10 cellular contexts compared by ENCODE assay signal in the genomic region with DNA sequence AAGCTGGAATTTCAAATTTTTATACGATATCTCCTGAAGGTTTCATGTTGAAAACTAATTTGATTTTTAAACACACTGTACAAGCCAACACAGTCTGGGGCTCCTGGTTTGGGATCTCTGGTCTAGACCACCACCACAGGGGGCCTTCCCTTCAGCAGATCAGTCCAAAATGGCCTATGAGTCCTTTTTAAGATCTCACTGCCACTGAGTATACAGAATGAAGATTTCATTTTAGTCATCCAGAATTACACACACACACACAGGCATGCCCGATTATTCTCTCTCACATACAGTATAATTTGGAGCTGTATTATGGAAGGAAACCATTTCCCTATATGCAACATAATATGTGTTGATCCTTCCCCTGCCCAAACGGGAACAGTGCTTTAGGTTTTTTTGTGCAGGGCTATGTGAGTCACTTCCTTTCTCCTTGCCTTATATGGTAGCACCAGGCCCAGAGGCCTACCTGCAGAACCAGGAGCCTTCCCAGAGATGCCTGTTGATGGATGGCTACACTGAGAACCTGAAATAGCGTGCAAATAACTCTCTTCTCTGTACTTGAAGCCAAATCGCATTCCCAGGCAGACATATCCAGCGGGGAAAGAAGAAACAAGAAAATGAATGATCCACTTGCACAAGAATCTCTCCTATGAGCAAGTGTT. TPM values are rescaled to one million over a fixed set of nuclear protein-coding genes. Genes with fewer than 3 reads are reported as not detected.
DNase-seq lines count a peak whose midpoint lies in the region; ATAC-seq and TF ChIP-seq lines count a peak whose summit lies in the region.
"Had no signal": no experiment of that assay in that cellular context is flagged by ENCODE, and none has a peak within 500 bp of the region (broad histone marks: within the 10 kb centered on the region; RNA-seq: fewer than 3 reads in every experiment).

No MANE protein-coding gene starts in this region.

- H3K4me1 ChIP-seq in spleen (peaks cover 1 to 50% (median 24%) of the 10 kb centered on the region in 6 donors), transverse colon (peaks cover 0 to 2% (median 0%) of the 10 kb centered on the region in 4 donors)

- no peak overlapping the region for H3K4me3 ChIP-seq in choroid plexus epithelial cell (ENCODE audit: low read depth, low read length)
- no peak overlapping the region for H3K4me3 ChIP-seq in spleen
- H3K4me3 ChIP-seq in transverse colon, result no peak overlapping the region

- H3K4me1 Mint-ChIP-seq in activated CD8-positive, alpha-beta memory T cell treated with anti-CD3 and anti-CD28 coated beads, Interleukin-2, amount 10 ng/mL, durations not matched to agents 7 days and 5 days, result peaks cover 54% of the 10 kb centered on the region

- in situ Hi-C loops in transverse colon (cut with MboI; ENCODE audit: low pct_ligation_motif_present in 1 of 4, low pct_unique_long_range_greater_than_20kb in 1 of 4, low sequenced_read_pairs in 3 of 4), result no loop called here

- no peaks in the 10 kb centered on the region for H3K27me3 ChIP-seq in spleen (replicated peaks in 1 of 7)
- no peaks in the 10 kb centered on the region for H3K27me3 ChIP-seq in transverse colon

- H3K27ac ChIP-seq in spleen (peak overlapping the region; percentile 14 to 73 (median 53)), transverse colon (no peak overlapping the region)
- H3K27ac ChIP-seq: C4-2B had no signal

- no peak overlapping the region for H3K4me3 Mint-ChIP-seq in activated CD8-positive, alpha-beta memory T cell treated with anti-CD3 and anti-CD28 coated beads, Interleukin-2, amount 10 ng/mL, durations not matched to agents 7 days and 5 days

- TF ChIP-seq EP300 in transverse colon (IDR thresholded peaks at IDR 0.05; ENCODE audit: low read depth), result no peak

- DNase-seq in activated CD8-positive, alpha-beta memory T cell treated with anti-CD3 and anti-CD28 coated beads, Interleukin-2, amount 10 ng/mL, durations not matched to agents 7 days and 5 days, result no peak
- DNase-seq in activated CD8-positive, alpha-beta memory T cell treated with anti-CD3 and anti-CD28 coated beads, Interleukin-2, amount 50 U/mL, for 48 hours, result no peak
- DNase-seq in NOMO-1 treated with dmso at 0.1 percent for 144 hours (lab: John Stamatoyannopoulos, UW; ENCODE audit: unreplicated experiment) (peak; percentile 6), choroid plexus epithelial cell (ENCODE audit: low read depth) (peak; percentile 24), spleen (no peak), NCI-H524 (lab: John Stamatoyannopoulos, UW) (no peak), transverse colon (no peak), NCI-H1092 treated with DMSO at 0.1 percent for 48 hours (lab: John Stamatoyannopoulos, UW) (no peak)
- DNase-seq: mesenchymal stem cell had no signal

- no peak for TF ChIP-seq POLR2A in spleen (IDR thresholded peaks at IDR 0.05)
- no peak for TF ChIP-seq POLR2A in transverse colon (IDR thresholded peaks at IDR 0.05)

- H3K9me3 ChIP-seq in spleen, result no peaks in the 10 kb centered on the region
- H3K9me3 ChIP-seq in transverse colon, result no peaks in the 10 kb centered on the region

- H3K36me3 ChIP-seq in spleen (no peaks in the 10 kb centered on the region), transverse colon (no peaks in the 10 kb centered on the region)

- WGBS in spleen, 5 donors, result 55 to 72% (median 62%) methylated on average over 6 of the region's 6 CpGs
- 57 to 100% methylated on average over 1 to 6 of the region's 6 CpGs for WGBS in transverse colon (ENCODE audit: low coverage in 1 of 2), 2 donors

- no peaks in the 10 kb centered on the region for H3K27me3 Mint-ChIP-seq in activated CD8-positive, alpha-beta memory T cell treated with anti-CD3 and anti-CD28 coated beads, Interleukin-2, amount 10 ng/mL, durations not matched to agents 7 days and 5 days

- H3K36me3 Mint-ChIP-seq in activated CD8-positive, alpha-beta memory T cell treated with anti-CD3 and anti-CD28 coated beads, Interleukin-2, amount 10 ng/mL, durations not matched to agents 7 days and 5 days, result peaks cover 8% of the 10 kb centered on the region

- no peaks in the 10 kb centered on the region for H3K9me3 Mint-ChIP-seq in activated CD8-positive, alpha-beta memory T cell treated with anti-CD3 and anti-CD28 coated beads, Interleukin-2, amount 10 ng/mL, durations not matched to agents 7 days and 5 days (ENCODE audit: low read depth)

- ATAC-seq in activated CD8-positive, alpha-beta memory T cell treated with anti-CD3 and anti-CD28 coated beads, Interleukin-2, amount 10 ng/mL, durations not matched to agents 7 days and 5 days, result peak; percentile 86

- CTCF ChIA-PET in activated CD8-positive, alpha-beta memory T cell treated with anti-CD3 and anti-CD28 coated beads, Interleukin-2, amount 10 ng/mL, durations not matched to agents 7 days and 5 days (lab: Charles Lee), result interaction anchor here (1.0 to 2.2 kb wide), 3 partner anchors 27 to 110 kb away, joined by 3 to 11 read pairs (median 3); no protein-coding TSS in a partner anchor

- no peak for TF ChIP-seq CTCF in choroid plexus epithelial cell (conservative IDR thresholded peaks at IDR 0.05; ENCODE audit: low read depth, low read length)
- no peak for TF ChIP-seq CTCF in spleen (IDR thresholded peaks at IDR 0.05 in 8 of 11, conservative IDR thresholded peaks at IDR 0.05 in 3 of 11)
- no peak for TF ChIP-seq CTCF in transverse colon (IDR thresholded peaks at IDR 0.05)

- intact Hi-C loops in spleen (cut with DNase I; ENCODE audit: low total_unique reads) (no loop called here), transverse colon (cut with DNase I; ENCODE audit: low total_unique reads) (no loop called here)

- peak overlapping the region; percentile 75 for H3K27ac Mint-ChIP-seq in activated CD8-positive, alpha-beta memory T cell treated with anti-CD3 and anti-CD28 coated beads, Interleukin-2, amount 10 ng/mL, durations not matched to agents 7 days and 5 days

RNA-seq across cellular contexts. Expression of a gene that starts 28.1 kb away (rescaled TPM):
- 100 to 1,000 TPM; 199 to 211 TPM for total RNA-seq in activated CD8-positive, alpha-beta memory T cell treated with anti-CD3 and anti-CD28 coated beads, Interleukin-2, amount 10 ng/mL, durations not matched to agents 7 days and 5 days
- total RNA-seq in spleen, result 100 to 1,000 TPM; 188 to 261 (median 219) TPM
- polyA plus RNA-seq in spleen, result 10 to 100 TPM in 2 of 3 donors, 1 to 10 TPM in 1; 8.8 to 18.9 (median 10.6) TPM
- 100 to 1,000 TPM in 1 of 4 donors, 10 to 100 TPM in 3; 79.2 to 169 (median 92.1) TPM for total RNA-seq in transverse colon

Comparison
In these comparisons a context has a peak if more than half of its experiments do, and no peak if none do; other contexts are left out.
1. DNase-seq: peak in NOMO-1 treated with dmso at 0.1 percent for 144 hours (single experiment) and choroid plexus epithelial cell (single experiment); none in activated CD8-positive, alpha-beta memory T cell treated with anti-CD3 and anti-CD28 coated beads, Interleukin-2, amount 10 ng/mL, durations not matched to agents 7 days and 5 days (single experiment), activated CD8-positive, alpha-beta memory T cell treated with anti-CD3 and anti-CD28 coated beads, Interleukin-2, amount 50 U/mL, for 48 hours (single experiment), spleen (single experiment), NCI-H524 (0 of 2), transverse colon (single experiment) and NCI-H1092 treated with DMSO at 0.1 percent for 48 hours (single experiment).
2. H3K27ac ChIP-seq: peak in spleen (8 of 8); none in transverse colon (0 of 4).